ENCODE assay signal across 8 cellular contexts in the genomic region with DNA sequence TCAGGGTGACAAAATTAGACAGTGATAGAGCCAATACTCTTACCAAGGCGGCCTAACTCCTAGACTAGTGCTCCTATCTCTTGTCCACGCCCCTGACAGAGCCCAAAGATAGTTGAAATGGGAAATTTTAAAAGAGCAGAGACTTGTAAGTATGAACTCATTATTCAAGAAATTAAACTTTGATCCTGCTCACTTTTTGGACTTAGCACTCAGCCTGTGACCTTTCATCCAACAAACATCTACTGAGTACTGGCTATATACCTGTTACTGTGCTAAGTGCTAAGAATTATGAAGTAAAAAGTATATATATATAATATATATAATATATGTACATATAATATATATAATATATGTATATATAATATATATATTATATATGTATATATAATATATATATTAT. TPM values are rescaled to one million over a fixed set of nuclear protein-coding genes. Genes with fewer than 3 reads are reported as not detected.
DNase-seq lines count a peak whose midpoint lies in the region; ATAC-seq and TF ChIP-seq lines count a peak whose summit lies in the region.

No MANE protein-coding gene starts in this region.

- peaks cover 38% of the 10 kb centered on the region for H3K4me1 Mint-ChIP-seq in CD8-positive, alpha-beta T cell (ENCODE audit: low read depth)
- peaks cover 25 to 29% (median 27%) of the 10 kb centered on the region in 3 donors for H3K4me1 Mint-ChIP-seq in IgD-negative memory B cell
- peaks cover 16% of the 10 kb centered on the region for H3K4me1 Mint-ChIP-seq in neural progenitor cell

- peak overlapping the region; percentile 95 for H3K4me3 ChIP-seq in CD8-positive, alpha-beta T cell (ENCODE audit: low read depth, low read length)
- H3K4me3 ChIP-seq in coronary artery (peak overlapping the region; percentile 88), neural progenitor cell (peak overlapping the region; percentile 78)

- H3K27ac ChIP-seq in CD8-positive, alpha-beta T cell (ENCODE audit: low read depth, low read length): no peak overlapping the region
- H3K27ac ChIP-seq in coronary artery: peak overlapping the region in 1 of 2 donors; percentile 85
- H3K27ac ChIP-seq in neural progenitor cell: no peak overlapping the region

- DNase-seq in CD8-positive, alpha-beta T cell: no peak
- DNase-seq in coronary artery (ENCODE audit: low spot score): no peak
- no peak for DNase-seq in neural progenitor cell (ENCODE audit: low spot score)
- DNase-seq in NCI-H2227 treated with DMSO at 0.1 percent for 48 hours (lab: John Stamatoyannopoulos, UW): no peak
- DNase-seq in dermis blood vessel endothelial cell: no peak
- no peak for DNase-seq in stimulated activated CD4-positive, alpha-beta T cell treated with anti-CD3 and anti-CD28 coated beads, Interleukin-4, amount 100 ng/mL, for 4 hours

- ATAC-seq in CD8-positive, alpha-beta T cell: no peak
- no peak for ATAC-seq in HG03039 (IDR thresholded peaks at IDR 0.05; ENCODE audit: unreplicated experiment)

- no peak overlapping the region for H2AFZ ChIP-seq in neural progenitor cell (replicated peaks)

- H3K9me3 Mint-ChIP-seq in CD8-positive, alpha-beta T cell: no peaks in the 10 kb centered on the region
- no peaks in the 10 kb centered on the region for H3K9me3 Mint-ChIP-seq in IgD-negative memory B cell
- no peaks in the 10 kb centered on the region for H3K9me3 Mint-ChIP-seq in neural progenitor cell

- peaks cover 11% of the 10 kb centered on the region for H4K20me1 ChIP-seq in neural progenitor cell (ENCODE audit: low read depth)

- no peaks in the 10 kb centered on the region for H3K27me3 ChIP-seq in CD8-positive, alpha-beta T cell (ENCODE audit: insufficient read depth, low read length)
- no peaks in the 10 kb centered on the region for H3K27me3 ChIP-seq in neural progenitor cell

- H3K36me3 Mint-ChIP-seq in CD8-positive, alpha-beta T cell: peaks cover 40% of the 10 kb centered on the region
- H3K36me3 Mint-ChIP-seq in IgD-negative memory B cell (no peaks in the 10 kb centered on the region), neural progenitor cell (peaks cover 2% of the 10 kb centered on the region)

- POLR2A ChIA-PET in CD8-positive, alpha-beta T cell (lab: Charles Lee): interaction anchor here (0.5 to 0.7 kb wide), 2 partner anchors 15 to 123 kb away, joined by 3 to 4 read pairs; no protein-coding TSS in a partner anchor

- H3K4me3 Mint-ChIP-seq in CD8-positive, alpha-beta T cell: peak overlapping the region; percentile 43
- H3K4me3 Mint-ChIP-seq in IgD-negative memory B cell: peak overlapping the region in 2 of 4 donors; percentile 49 to 98
- H3K4me3 Mint-ChIP-seq in neural progenitor cell: peak overlapping the region; percentile 99

- peaks cover 25% of the 10 kb centered on the region for H3F3A ChIP-seq in neural progenitor cell (ENCODE audit: low read depth)

- peaks cover 4% of the 10 kb centered on the region for H3K36me3 ChIP-seq in CD8-positive, alpha-beta T cell (ENCODE audit: insufficient read depth, low read length)
- peaks cover 7% of the 10 kb centered on the region for H3K36me3 ChIP-seq in neural progenitor cell

- H3K4me1 ChIP-seq in CD8-positive, alpha-beta T cell (ENCODE audit: insufficient read depth, low read length): peaks cover 31% of the 10 kb centered on the region
- peaks cover 13% of the 10 kb centered on the region for H3K4me1 ChIP-seq in neural progenitor cell

- H3K79me2 ChIP-seq in neural progenitor cell (ENCODE audit: low read depth): peaks cover 41% of the 10 kb centered on the region

- no peaks in the 10 kb centered on the region for H3K9me3 ChIP-seq in CD8-positive, alpha-beta T cell (ENCODE audit: low read length)
- no peaks in the 10 kb centered on the region for H3K9me3 ChIP-seq in neural progenitor cell (ENCODE audit: low read depth)

- intact Hi-C loops in CD8-positive, alpha-beta T cell (cut with DNase I, micrococcal nuclease): no loop called here

- no peak for TF ChIP-seq CTCF in CD8-positive, alpha-beta T cell (IDR thresholded peaks at IDR 0.05)
- TF ChIP-seq CTCF in coronary artery (IDR thresholded peaks at IDR 0.05) (no peak), neural progenitor cell (IDR thresholded peaks at IDR 0.05) (no peak)

- CTCF ChIA-PET in CD8-positive, alpha-beta T cell (lab: Charles Lee): no interaction called here

- H3K27me3 Mint-ChIP-seq in CD8-positive, alpha-beta T cell (ENCODE audit: low read depth): no peaks in the 10 kb centered on the region
- H3K27me3 Mint-ChIP-seq in IgD-negative memory B cell (no peaks in the 10 kb centered on the region), neural progenitor cell (ENCODE audit: insufficient read depth, low read depth) (peaks cover 2% of the 10 kb centered on the region)

- H3K9ac ChIP-seq in neural progenitor cell: peak overlapping the region; percentile 79

- peak overlapping the region; percentile 93 for H3K4me2 ChIP-seq in neural progenitor cell

- peak overlapping the region; percentile 97 for H3K27ac Mint-ChIP-seq in CD8-positive, alpha-beta T cell
- H3K27ac Mint-ChIP-seq in IgD-negative memory B cell (peak overlapping the region in 2 of 3 donors; percentile 84 to 92), neural progenitor cell (no peak overlapping the region)

RNA-seq across cellular contexts. Expression of a gene that starts 1.2 kb away (rescaled TPM):
- total RNA-seq in CD8-positive, alpha-beta T cell: 10 to 100 TPM; 12.5 to 13.2 TPM
- 12.7 TPM for polyA plus RNA-seq in IgD-negative memory B cell
- total RNA-seq in neural progenitor cell (ENCODE audit: low replicate concordance) (24.3 and 29.2 TPM in 2 replicates), dermis blood vessel endothelial cell (36.8 TPM in 2 replicates)

RNA-seq across cellular contexts. Expression of a gene that starts 1.5 kb away (rescaled TPM):
- total RNA-seq in CD8-positive, alpha-beta T cell: 1 to 10 TPM; 7.6 to 8.5 TPM
- 45.3 TPM for polyA plus RNA-seq in IgD-negative memory B cell
- 12.0 and 18.0 TPM in 2 replicates for total RNA-seq in neural progenitor cell (ENCODE audit: low replicate concordance)
- 9.4 and 16.4 TPM in 2 replicates for total RNA-seq in dermis blood vessel endothelial cell
